ENCODE assay signal across 18 cellular contexts in genomic region chr2:169011698-169012097, GRCh38. TPM values are rescaled to one million over a fixed set of nuclear protein-coding genes. Genes with fewer than 3 reads are reported as not detected.
"Had no signal": no experiment of that assay in that cellular context is flagged by ENCODE, and none has a peak within 500 bp of the region (broad histone marks: within the 10 kb centered on the region; RNA-seq: fewer than 3 reads in every experiment).

No MANE protein-coding gene starts in this region.

- FAIRE-seq: colon had no signal

- H3K27ac Mint-ChIP-seq: activated naive CD8-positive, alpha-beta T cell; natural killer cell; progenitor cell of endocrine pancreas had no signal

- H3K4me3 ChIP-seq: gastrocnemius medialis, lower lobe of right lung, suprapubic skin, upper lobe of right lung had no signal

- H3K4me3 Mint-ChIP-seq: activated naive CD8-positive, alpha-beta T cell; natural killer cell had no signal

- H3K36me3 ChIP-seq: gastrocnemius medialis, lower lobe of right lung, suprapubic skin, upper lobe of right lung had no signal

- ATAC-seq: gastrocnemius medialis, natural killer cell, sciatic nerve had no signal

- H3K27me3 ChIP-seq: gastrocnemius medialis, suprapubic skin, upper lobe of right lung had no signal

- DNase-seq: activated CD4-positive, alpha-beta T cell treated with anti-CD3 and anti-CD28 coated beads, Interleukin-2, amount 50 U/mL, for 1 hour; activated gamma-delta T cell; activated T-cell treated with anti-CD3 and anti-CD28 coated beads, Interleukin-2, amount 50 U/mL, for 1 hour; gastrocnemius medialis; lower lobe of right lung; natural killer cell; nucleus accumbens; stimulated activated CD4-positive, alpha-beta T cell treated with anti-CD3 and anti-CD28 coated beads, Interleukin-2, amount 100 ng/mL, for 24 hours; stimulated activated naive CD4-positive, alpha-beta T cell treated with Interleukin-2 at 50 U/mL for 16 hours; T-helper 2 cell; upper lobe of right lung had no signal

- H3K27ac ChIP-seq: gastrocnemius medialis, lower lobe of right lung, suprapubic skin, upper lobe of right lung had no signal

- H3K4me1 ChIP-seq: gastrocnemius medialis, lower lobe of right lung, suprapubic skin, upper lobe of right lung had no signal

- H3K9me3 ChIP-seq: gastrocnemius medialis, lower lobe of right lung, suprapubic skin, upper lobe of right lung had no signal

- H3K36me3 Mint-ChIP-seq: activated naive CD8-positive, alpha-beta T cell; natural killer cell had no signal

RNA-seq across cellular contexts. Expression of gene ABCB11, which starts 19.4 kb away (rescaled TPM):
- total RNA-seq: fibroblast of lung, kidney epithelial cell had no signal
- polyA plus RNA-seq: fibroblast of lung had no signal

RNA-seq across cellular contexts. Expression of gene DHRS9, which starts 57.7 kb away (rescaled TPM):
- total RNA-seq: fibroblast of lung, kidney epithelial cell, progenitor cell of endocrine pancreas had no signal
- polyA plus RNA-seq: fibroblast of lung had no signal
